In the genomic region with DNA sequence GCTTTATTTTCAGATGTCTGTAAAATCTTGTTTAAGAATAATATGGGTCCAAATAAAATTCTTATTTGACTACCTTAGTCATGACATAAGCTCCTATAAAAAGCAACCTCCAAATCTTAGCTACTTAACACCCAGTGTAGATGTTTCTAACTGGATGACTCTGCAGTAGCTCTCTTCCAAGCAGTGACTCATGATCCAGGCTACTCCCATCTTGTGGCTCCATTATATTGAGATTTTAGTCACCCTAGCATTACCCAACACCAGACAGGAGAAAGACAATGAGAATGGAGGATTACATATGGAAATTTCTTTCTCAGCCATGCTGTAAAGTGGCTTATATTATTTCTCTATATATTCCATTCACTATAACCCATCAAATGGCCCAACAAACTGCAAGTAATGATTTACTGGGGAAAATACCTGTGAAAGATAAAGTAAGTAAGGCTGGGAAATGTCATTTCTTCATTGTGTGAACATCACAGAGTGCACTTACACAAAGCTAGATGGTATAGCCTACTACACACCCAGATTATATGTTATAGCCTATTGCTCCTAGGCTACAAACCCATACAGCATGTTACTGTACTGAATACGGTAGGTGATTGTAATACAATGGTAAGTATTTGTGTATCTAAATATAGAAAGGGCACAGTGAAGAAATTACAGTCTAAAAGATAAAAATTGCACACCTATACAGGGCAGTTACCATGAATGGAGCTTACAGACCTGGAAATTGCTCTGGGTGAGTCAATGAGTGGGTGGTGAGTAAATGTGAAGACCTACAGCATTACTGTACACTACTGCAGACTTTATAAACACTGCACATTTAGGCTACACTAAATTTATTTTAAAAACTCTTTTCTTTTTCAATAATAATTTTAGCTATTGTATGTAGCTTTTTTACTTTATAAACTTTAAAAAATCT, we compare ENCODE assay signal across 13 cellular contexts.
DNase-seq lines count a peak whose midpoint lies in the region; FAIRE-seq and TF ChIP-seq lines count a peak whose summit lies in the region.
"Had no signal": no experiment of that assay in that cellular context is flagged by ENCODE, and none has a peak within 500 bp of the region (broad histone marks: within the 10 kb centered on the region; RNA-seq: fewer than 3 reads in every experiment).

No MANE protein-coding gene starts in this region.

- H3K27me3 Mint-ChIP-seq in astrocyte (ENCODE audit: low read depth, unreplicated experiment) (no peaks in the 10 kb centered on the region), progenitor cell of endocrine pancreas (no peaks in the 10 kb centered on the region)
- H3K27me3 Mint-ChIP-seq: CD4-positive, alpha-beta T cell had no signal

- peak overlapping the region; percentile 28 for H3K4me2 ChIP-seq in astrocyte (ENCODE audit: low read length)

- DNase-seq in ACHN (peak; percentile 42), H4 (ENCODE audit: low spot score) (peak; percentile 29), astrocyte (ENCODE audit: low read depth) (peak; percentile 84), kidney glomerular epithelial cell (lab: John Stamatoyannopoulos, UW) (peak; percentile 90), GM19240 (ENCODE audit: insufficient read length, low spot score) (no peak), ecto neural progenitor cell (ENCODE audit: low spot score) (no peak), progenitor cell of endocrine pancreas (ENCODE audit: low spot score, unreplicated experiment) (no peak), kidney (no peak)
- DNase-seq: CD4-positive, alpha-beta T cell; effector CD8-positive, alpha-beta T cell; NCI-H1105; NCI-H510A; stimulated activated naive CD4-positive, alpha-beta T cell had no signal

- intact Hi-C loops in kidney (cut with DNase I): no loop called here

- TF ChIP-seq CTCF in astrocyte (IDR thresholded peaks at IDR 0.05; ENCODE audit: insufficient read depth, low read depth, low read length): no peak
- TF ChIP-seq CTCF in progenitor cell of endocrine pancreas (IDR thresholded peaks at IDR 0.05; ENCODE audit: unreplicated experiment): no peak
- no peak for TF ChIP-seq CTCF in kidney (IDR thresholded peaks at IDR 0.05; ENCODE audit: borderline replicate concordance, extremely low read depth, insufficient read depth)

- no peak overlapping the region for H2AFZ ChIP-seq in astrocyte (ENCODE audit: low read depth, low read length)

- peak overlapping the region; percentile 24 for H3K27ac Mint-ChIP-seq in astrocyte (ENCODE audit: unreplicated experiment)
- H3K27ac Mint-ChIP-seq in progenitor cell of endocrine pancreas: no peak overlapping the region
- H3K27ac Mint-ChIP-seq: CD4-positive, alpha-beta T cell had no signal

- in situ Hi-C loops in ACHN (cut with HindIII; ENCODE audit: low pct_ligation_motif_present, low pct_unique_long_range_greater_than_20kb, low sequenced_read_pairs): no loop called here

- H3K4me3 ChIP-seq in astrocyte (ENCODE audit: insufficient read depth, low read depth, low read length) (no peak overlapping the region), kidney (ENCODE audit: low read length in 2 of 2) (no peak overlapping the region)

- H3K27ac ChIP-seq in astrocyte (ENCODE audit: low read depth, low read length) (peak overlapping the region; percentile 56), kidney (ENCODE audit: low read depth in 2 of 2, low read length in 2 of 2) (no peak overlapping the region)

- H3K36me3 Mint-ChIP-seq in astrocyte (ENCODE audit: low read depth, unreplicated experiment) (no peaks in the 10 kb centered on the region), progenitor cell of endocrine pancreas (ENCODE audit: insufficient read depth) (no peaks in the 10 kb centered on the region)

- no peaks in the 10 kb centered on the region for H3K27me3 ChIP-seq in astrocyte (ENCODE audit: insufficient read depth, low read length)

- H3K4me3 Mint-ChIP-seq in astrocyte (ENCODE audit: unreplicated experiment) (no peak overlapping the region), progenitor cell of endocrine pancreas (ENCODE audit: low read depth) (no peak overlapping the region)
- H3K4me3 Mint-ChIP-seq: CD4-positive, alpha-beta T cell had no signal

- no peak overlapping the region for H3K9ac ChIP-seq in astrocyte (ENCODE audit: low read length)
- no peak overlapping the region for H3K9ac ChIP-seq in kidney (ENCODE audit: low read length in 2 of 2)

- H3K9me3 Mint-ChIP-seq in astrocyte (ENCODE audit: unreplicated experiment) (peaks cover 12% of the 10 kb centered on the region), progenitor cell of endocrine pancreas (ENCODE audit: low read depth) (peaks cover 12% of the 10 kb centered on the region)
- H3K9me3 Mint-ChIP-seq: CD4-positive, alpha-beta T cell had no signal

- no peaks in the 10 kb centered on the region for H3K36me3 ChIP-seq in astrocyte (ENCODE audit: insufficient read depth, low read length)
- H3K36me3 ChIP-seq in kidney (ENCODE audit: control insufficient read depth in 1 of 2, insufficient read depth in 2 of 2, low read length in 2 of 2): no peaks in the 10 kb centered on the region

- H3K4me1 ChIP-seq in astrocyte (ENCODE audit: insufficient read depth, low read length) (no peaks in the 10 kb centered on the region), kidney (ENCODE audit: control insufficient read depth in 1 of 2, insufficient read depth in 1 of 2, low read depth in 1 of 2, low read length in 2 of 2) (no peaks in the 10 kb centered on the region)

- H3K79me2 ChIP-seq in astrocyte (ENCODE audit: insufficient read depth, low read length): no peaks in the 10 kb centered on the region

- peak; percentile 78 for FAIRE-seq in astrocyte (lab: Jason Lieb, UNC)
- no peak for FAIRE-seq in kidney (lab: Jason Lieb, UNC)

- no peaks in the 10 kb centered on the region for H4K20me1 ChIP-seq in astrocyte (ENCODE audit: insufficient read depth, low read length)

- H3K4me1 Mint-ChIP-seq in astrocyte (ENCODE audit: low read depth, unreplicated experiment): peaks cover 5% of the 10 kb centered on the region
- no peaks in the 10 kb centered on the region for H3K4me1 Mint-ChIP-seq in progenitor cell of endocrine pancreas (ENCODE audit: low read depth)

- H3K9me3 ChIP-seq in astrocyte (ENCODE audit: insufficient read depth, low read depth, low read length): no peaks in the 10 kb centered on the region
- H3K9me3 ChIP-seq in kidney (ENCODE audit: control insufficient read depth in 1 of 2, low read length in 2 of 2): no peaks in the 10 kb centered on the region

Comparison
In these comparisons a context has a peak if more than half of its experiments do, and no peak if none do; other contexts are left out.
1. DNase-seq: peak in ACHN (single experiment), H4 (single experiment), astrocyte (single experiment) and kidney glomerular epithelial cell (single experiment); none in GM19240 (single experiment), ecto neural progenitor cell (single experiment), progenitor cell of endocrine pancreas (single experiment) and kidney (single experiment).